In the genomic region with DNA sequence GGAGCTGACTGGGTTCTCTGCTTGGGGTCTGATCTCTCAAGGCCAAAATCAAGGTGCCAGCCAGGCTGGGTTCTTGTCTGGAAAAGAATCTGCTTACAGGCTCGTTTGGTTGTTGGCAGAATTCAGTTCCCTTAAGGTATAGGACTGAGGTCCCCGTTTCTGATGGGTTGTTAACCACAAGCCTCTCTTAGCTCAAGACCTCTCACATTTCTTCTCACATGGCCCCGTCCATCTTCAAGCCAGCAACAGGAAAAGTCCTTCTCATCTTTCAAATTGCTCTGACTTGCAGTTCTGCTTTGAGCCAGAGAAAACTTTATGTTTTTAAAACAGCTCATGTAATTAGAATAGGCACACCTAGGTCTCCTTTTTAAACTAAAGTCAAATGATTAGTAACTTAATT, we compare ENCODE assay signal across 13 cellular contexts. TPM values are rescaled to one million over a fixed set of nuclear protein-coding genes. Genes with fewer than 3 reads are reported as not detected.
A peak's percentile ranks its signal among the peaks of the same experiment; 100 is the strongest.
DNase-seq lines count a peak whose midpoint lies in the region; ATAC-seq and TF ChIP-seq lines count a peak whose summit lies in the region.
"Had no signal": no experiment of that assay in that cellular context is flagged by ENCODE, and none has a peak within 500 bp of the region (broad histone marks: within the 10 kb centered on the region; RNA-seq: fewer than 3 reads in every experiment).

No MANE protein-coding gene starts in this region.

- DNase-seq in right atrium auricular region (ENCODE audit: low spot score) (no peak), left cardiac atrium (no peak), myocyte (ENCODE audit: low read depth) (peak; percentile 93), aorta (no peak)
- no peak for DNase-seq in activated CD4-positive, alpha-beta T cell treated with anti-CD3 and anti-CD28 coated beads, Interleukin-2, amount 50 U/mL, for 48 hours
- DNase-seq: activated CD8-positive, alpha-beta memory T cell treated with anti-CD3 and anti-CD28 coated beads, Interleukin-2, amount 10 ng/mL, durations not matched to agents 7 days and 5 days; activated naive CD8-positive, alpha-beta T cell treated with anti-CD3 and anti-CD28 coated beads, Interleukin-2, amount 50 U/mL, for 24 hours; NCI-H1048; NCI-H748 treated with DMSO at 0.1 percent for 48 hours; pancreas had no signal

- H3K4me1 ChIP-seq in right atrium auricular region (peaks cover 0 to 56% of the 10 kb centered on the region in 2 donors), aorta (ENCODE audit: control insufficient read depth in 1 of 2, insufficient read depth in 2 of 2, low read length in 2 of 2) (peaks cover 3 to 7% of the 10 kb centered on the region in 2 donors)

- H3K27me3 ChIP-seq in right atrium auricular region = no peaks in the 10 kb centered on the region
- H3K27me3 ChIP-seq in aorta (ENCODE audit: control insufficient read depth in 1 of 2, insufficient read depth in 2 of 2, low read length in 1 of 2) = no peaks in the 10 kb centered on the region
- H3K27me3 ChIP-seq: pancreas had no signal

- peak overlapping the region; percentile 74 to 81 for H3K27ac ChIP-seq in right atrium auricular region
- peak overlapping the region; percentile 39 for H3K27ac ChIP-seq in cingulate gyrus (ENCODE audit: low read depth, low read length)
- H3K27ac ChIP-seq in aorta (ENCODE audit: low read depth in 1 of 2, low read length in 2 of 2) = peak overlapping the region in 1 of 2 donors; percentile 12

- intact Hi-C loops in left cardiac atrium (cut with DNase I) (no loop called here), aorta (cut with DNase I) (loop anchor here in 1 of 2 donors (10.0 kb wide), 1 partner anchor 62 kb away; no protein-coding TSS in a partner anchor)

- H3K36me3 ChIP-seq in right atrium auricular region = no peaks in the 10 kb centered on the region
- no peaks in the 10 kb centered on the region for H3K36me3 ChIP-seq in aorta (ENCODE audit: control insufficient read depth in 1 of 2, insufficient read depth in 2 of 2, low read length in 1 of 2)
- H3K36me3 ChIP-seq: pancreas had no signal

- H3K9me3 ChIP-seq in right atrium auricular region = no peaks in the 10 kb centered on the region
- no peaks in the 10 kb centered on the region for H3K9me3 ChIP-seq in aorta (ENCODE audit: control insufficient read depth, low read length)
- H3K9me3 ChIP-seq: pancreas had no signal

- 18 to 28% methylated on average over 3 of the region's 3 CpGs for WGBS in aorta, 2 donors

- ATAC-seq in left cardiac atrium (no peak), aorta (ENCODE audit: low FRiP score) (peak; percentile 36), HG02798 (IDR thresholded peaks at IDR 0.05; ENCODE audit: poor library complexity, unreplicated experiment) (no peak), HG02588 (IDR thresholded peaks at IDR 0.05; ENCODE audit: unreplicated experiment) (no peak)
- ATAC-seq: activated CD8-positive, alpha-beta memory T cell treated with anti-CD3 and anti-CD28 coated beads, Interleukin-2, amount 10 ng/mL, durations not matched to agents 7 days and 5 days; activated naive CD8-positive, alpha-beta T cell treated with anti-CD3 and anti-CD28 coated beads, Interleukin-2, amount 50 U/mL, for 24 hours; pancreas had no signal

- no peak for TF ChIP-seq CTCF in right atrium auricular region (IDR thresholded peaks at IDR 0.05)

- H3K4me3 ChIP-seq in right atrium auricular region (no peak overlapping the region), aorta (ENCODE audit: low read length in 2 of 2) (no peak overlapping the region)
- H3K4me3 ChIP-seq: pancreas had no signal

RNA-seq across cellular contexts. Expression of gene UACA, which starts 20.4 kb away (rescaled TPM):
- total RNA-seq in right atrium auricular region (10 to 100 TPM; 18.4 to 30.1 TPM), left cardiac atrium (10 to 100 TPM; 28.2 to 37.6 TPM), myocyte (31.5 and 45.4 TPM in 2 replicates), aorta (100 to 1,000 TPM; 114 to 132 TPM)
- 61.8 TPM for polyA plus RNA-seq in myocyte (2012)
- polyA plus RNA-seq in aorta = 100 to 1,000 TPM in 1 of 2 donors, 10 to 100 TPM in 1; 59.6 to 185 TPM
